In genomic region chr1:55503663-55504305, GRCh38 we compare ENCODE assay signal across 1 cellular context.
TF ChIP-seq lines count a peak whose summit lies in the region.

No MANE protein-coding gene starts in this region.

TF ChIP-seq in WTC11, 78 proteins besides CTCF, POLR2A, EP300 and RAD21 (continued from another document):
- TF ChIP-seq MAX (CRISPR knock-in tag; IDR thresholded peaks at IDR 0.05) (no peak), NFE2L1 (CRISPR knock-in tag; IDR thresholded peaks at IDR 0.05) (no peak), FOXK1 (CRISPR knock-in tag; IDR thresholded peaks at IDR 0.05) (no peak), SMAD3 (CRISPR knock-in tag; IDR thresholded peaks at IDR 0.05; ENCODE audit: borderline replicate concordance) (no peak), ZNF232 (CRISPR knock-in tag; IDR thresholded peaks at IDR 0.05) (no peak), RELA (CRISPR knock-in tag; IDR thresholded peaks at IDR 0.05; ENCODE audit: borderline replicate concordance) (no peak), ZNF317 (CRISPR knock-in tag; IDR thresholded peaks at IDR 0.05; ENCODE audit: borderline replicate concordance, low read depth) (no peak), TCF7 (CRISPR knock-in tag; IDR thresholded peaks at IDR 0.05; ENCODE audit: low read depth) (no peak), ARID4B (CRISPR knock-in tag; IDR thresholded peaks at IDR 0.05; ENCODE audit: borderline replicate concordance) (no peak), TEAD4 (CRISPR knock-in tag; IDR thresholded peaks at IDR 0.05) (no peak), ZNF219 (CRISPR knock-in tag; IDR thresholded peaks at IDR 0.05; ENCODE audit: borderline replicate concordance) (no peak), EMX1 (CRISPR knock-in tag; IDR thresholded peaks at IDR 0.05) (no peak), ZNF512 (CRISPR knock-in tag; IDR thresholded peaks at IDR 0.05; ENCODE audit: borderline replicate concordance) (no peak), ZNF396 (CRISPR knock-in tag; IDR thresholded peaks at IDR 0.05; ENCODE audit: borderline replicate concordance) (no peak)
- TF ChIP-seq, protein P1, sequence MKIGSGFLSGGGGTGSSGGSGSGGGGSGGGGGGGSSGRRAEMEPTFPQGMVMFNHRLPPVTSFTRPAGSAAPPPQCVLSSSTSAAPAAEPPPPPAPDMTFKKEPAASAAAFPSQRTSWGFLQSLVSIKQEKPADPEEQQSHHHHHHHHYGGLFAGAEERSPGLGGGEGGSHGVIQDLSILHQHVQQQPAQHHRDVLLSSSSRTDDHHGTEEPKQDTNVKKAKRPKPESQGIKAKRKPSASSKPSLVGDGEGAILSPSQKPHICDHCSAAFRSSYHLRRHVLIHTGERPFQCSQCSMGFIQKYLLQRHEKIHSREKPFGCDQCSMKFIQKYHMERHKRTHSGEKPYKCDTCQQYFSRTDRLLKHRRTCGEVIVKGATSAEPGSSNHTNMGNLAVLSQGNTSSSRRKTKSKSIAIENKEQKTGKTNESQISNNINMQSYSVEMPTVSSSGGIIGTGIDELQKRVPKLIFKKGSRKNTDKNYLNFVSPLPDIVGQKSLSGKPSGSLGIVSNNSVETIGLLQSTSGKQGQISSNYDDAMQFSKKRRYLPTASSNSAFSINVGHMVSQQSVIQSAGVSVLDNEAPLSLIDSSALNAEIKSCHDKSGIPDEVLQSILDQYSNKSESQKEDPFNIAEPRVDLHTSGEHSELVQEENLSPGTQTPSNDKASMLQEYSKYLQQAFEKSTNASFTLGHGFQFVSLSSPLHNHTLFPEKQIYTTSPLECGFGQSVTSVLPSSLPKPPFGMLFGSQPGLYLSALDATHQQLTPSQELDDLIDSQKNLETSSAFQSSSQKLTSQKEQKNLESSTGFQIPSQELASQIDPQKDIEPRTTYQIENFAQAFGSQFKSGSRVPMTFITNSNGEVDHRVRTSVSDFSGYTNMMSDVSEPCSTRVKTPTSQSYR (CRISPR knock-in tag; IDR thresholded peaks at IDR 0.05), result no peak
- TF ChIP-seq, protein P2, sequence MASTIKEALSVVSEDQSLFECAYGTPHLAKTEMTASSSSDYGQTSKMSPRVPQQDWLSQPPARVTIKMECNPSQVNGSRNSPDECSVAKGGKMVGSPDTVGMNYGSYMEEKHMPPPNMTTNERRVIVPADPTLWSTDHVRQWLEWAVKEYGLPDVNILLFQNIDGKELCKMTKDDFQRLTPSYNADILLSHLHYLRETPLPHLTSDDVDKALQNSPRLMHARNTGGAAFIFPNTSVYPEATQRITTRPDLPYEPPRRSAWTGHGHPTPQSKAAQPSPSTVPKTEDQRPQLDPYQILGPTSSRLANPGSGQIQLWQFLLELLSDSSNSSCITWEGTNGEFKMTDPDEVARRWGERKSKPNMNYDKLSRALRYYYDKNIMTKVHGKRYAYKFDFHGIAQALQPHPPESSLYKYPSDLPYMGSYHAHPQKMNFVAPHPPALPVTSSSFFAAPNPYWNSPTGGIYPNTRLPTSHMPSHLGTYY (CRISPR knock-in tag; IDR thresholded peaks at IDR 0.05), result no peak
TF ChIP-seq in WTC11: peak in this region for 0.
